ENCODE assay signal across 26 cellular contexts in the genomic region with DNA sequence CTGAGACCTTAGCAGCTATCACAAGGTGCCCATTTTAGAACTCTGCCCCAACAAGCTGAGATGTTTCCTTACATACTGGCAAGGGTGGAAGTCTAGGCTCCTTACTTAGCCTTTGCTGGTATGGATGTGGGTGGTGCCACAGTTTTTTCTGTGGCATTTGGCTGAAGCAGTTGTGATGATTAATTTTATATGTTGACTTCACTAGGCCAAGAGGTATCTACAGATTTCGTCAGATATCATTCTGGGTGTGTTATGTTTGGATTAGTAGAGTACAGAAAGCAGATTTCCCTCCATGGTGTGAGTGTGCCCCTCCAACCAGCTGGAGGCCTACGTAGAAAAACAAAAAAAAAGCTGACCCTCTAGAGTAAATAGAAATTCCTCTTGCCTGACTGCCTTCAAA.
DNase-seq lines count a peak whose midpoint lies in the region; ATAC-seq, FAIRE-seq and TF ChIP-seq lines count a peak whose summit lies in the region.
"Had no signal": no experiment of that assay in that cellular context is flagged by ENCODE, and none has a peak within 500 bp of the region (broad histone marks: within the 10 kb centered on the region; RNA-seq: fewer than 3 reads in every experiment).

No MANE protein-coding gene starts in this region.

- H3K4me1 ChIP-seq in fibroblast of lung (ENCODE audit: control insufficient read depth, extremely low read depth, insufficient read depth, low read length) (no peaks in the 10 kb centered on the region), Caco-2 (peaks cover 11% of the 10 kb centered on the region; the same call in 1 of the 2 replicates)
- H3K4me1 ChIP-seq: BLaER1, colonic mucosa, right atrium auricular region had no signal

- peak; percentile 47 for DNase-seq in HS-27A (ENCODE audit: low read depth)
- DNase-seq in T1000 (lab: John Stamatoyannopoulos, UW), result peak; percentile 13
- DNase-seq in fibroblast of lung (ENCODE audit: low read depth in 2 of 2), result peak; percentile 40 to 62
- no peak for DNase-seq in progenitor cell of endocrine pancreas (ENCODE audit: low spot score, unreplicated experiment)
- DNase-seq in stimulated activated CD4-positive, alpha-beta T cell treated with anti-CD3 and anti-CD28 coated beads, Interleukin-15, amount 100 ng/mL, for 24 hours, result no peak
- no peak for DNase-seq in Right ventricle myocardium superior
- DNase-seq in Caco-2, result no peak
- DNase-seq in RCC 7860 (ENCODE audit: low spot score), result no peak
- DNase-seq: activated CD4-positive, alpha-beta memory T cell treated with anti-CD3 and anti-CD28 coated beads, Interleukin-2, amount 10 ng/mL, durations not matched to agents 7 days and 5 days; colonic mucosa; DMS79; effector memory CD8-positive, alpha-beta T cell; glutamatergic neuron; Kasumi-1; naive B cell; NCI-H1048; NCI-H187 treated with DMSO at 0.1 percent for 48 hours; NCI-H2227 treated with DMSO at 0.1 percent for 48 hours; NCI-H748 treated with DMSO at 0.1 percent for 48 hours; SHP77 treated with DMSO at 0.1 percent for 48 hours; stimulated activated naive CD4-positive, alpha-beta T cell treated with Interleukin-2 at 50 U/mL for 16 hours had no signal

- peak overlapping the region; percentile 15 for H3K4me3 Mint-ChIP-seq in progenitor cell of endocrine pancreas (ENCODE audit: low read depth)
- H3K4me3 Mint-ChIP-seq in Caco-2 (ENCODE audit: unreplicated experiment), result no peak overlapping the region
- H3K4me3 Mint-ChIP-seq: activated CD4-positive, alpha-beta memory T cell treated with anti-CD3 and anti-CD28 coated beads, Interleukin-2, amount 10 ng/mL, durations not matched to agents 7 days and 5 days; brain; effector memory CD8-positive, alpha-beta T cell; GM23338; naive B cell had no signal

- H3K79me2 ChIP-seq in fibroblast of lung (ENCODE audit: control insufficient read depth, insufficient read depth, low read length), result no peaks in the 10 kb centered on the region

- intact Hi-C loops in Right ventricle myocardium superior (cut with DNase I), result no loop called here
- intact Hi-C loops in Caco-2 (cut with micrococcal nuclease; ENCODE audit: unreplicated experiment), result no loop called here

- H3K27ac Mint-ChIP-seq in progenitor cell of endocrine pancreas (peak overlapping the region; percentile 65), Caco-2 (ENCODE audit: unreplicated experiment) (no peak overlapping the region)
- H3K27ac Mint-ChIP-seq: activated CD4-positive, alpha-beta memory T cell treated with anti-CD3 and anti-CD28 coated beads, Interleukin-2, amount 10 ng/mL, durations not matched to agents 7 days and 5 days; brain; effector memory CD8-positive, alpha-beta T cell; GM23338; naive B cell had no signal

- CTCF ChIA-PET in Caco-2 (lab: Charles Lee), result no interaction called here

- H3K4me1 Mint-ChIP-seq in progenitor cell of endocrine pancreas (ENCODE audit: low read depth) (peaks cover 35% of the 10 kb centered on the region), Caco-2 (ENCODE audit: low read depth, unreplicated experiment) (peaks cover 9% of the 10 kb centered on the region)
- H3K4me1 Mint-ChIP-seq: activated CD4-positive, alpha-beta memory T cell treated with anti-CD3 and anti-CD28 coated beads, Interleukin-2, amount 10 ng/mL, durations not matched to agents 7 days and 5 days; naive B cell had no signal

- H3K36me3 Mint-ChIP-seq in progenitor cell of endocrine pancreas (ENCODE audit: insufficient read depth) (no peaks in the 10 kb centered on the region), Caco-2 (ENCODE audit: insufficient read depth, unreplicated experiment) (no peaks in the 10 kb centered on the region)
- H3K36me3 Mint-ChIP-seq: brain, naive B cell had no signal

- no TSS peak for BruUV-seq in Caco-2 (replicated peaks; lab: Mats Ljungman, UMichigan)

- H3K4me3 ChIP-seq in fibroblast of lung (replicated peaks in 1 of 4; ENCODE audit: control extremely low read depth in 1 of 4, insufficient read depth in 1 of 4, low read depth in 3 of 4, low read length in 4 of 4) (no peak overlapping the region), Caco-2 (ENCODE audit: low read depth, low read length) (no peak overlapping the region)
- H3K4me3 ChIP-seq: BLaER1, colonic mucosa, GM23338, right atrium auricular region, thoracic aorta had no signal

- no peak overlapping the region for H2AFZ ChIP-seq in fibroblast of lung (ENCODE audit: low read length)
- H2AFZ ChIP-seq: GM23338 had no signal

- H3K27me3 Mint-ChIP-seq in progenitor cell of endocrine pancreas, result no peaks in the 10 kb centered on the region
- H3K27me3 Mint-ChIP-seq in Caco-2 (ENCODE audit: insufficient read depth, unreplicated experiment), result peaks cover 3% of the 10 kb centered on the region
- H3K27me3 Mint-ChIP-seq: activated CD4-positive, alpha-beta memory T cell treated with anti-CD3 and anti-CD28 coated beads, Interleukin-2, amount 10 ng/mL, durations not matched to agents 7 days and 5 days; brain; effector memory CD8-positive, alpha-beta T cell had no signal

- H3K27me3 ChIP-seq in fibroblast of lung (ENCODE audit: control insufficient read depth, insufficient read depth, low read length), result no peaks in the 10 kb centered on the region
- H3K27me3 ChIP-seq in Caco-2 (replicated peaks; ENCODE audit: control insufficient read depth, insufficient read depth, low read length), result no peaks in the 10 kb centered on the region
- H3K27me3 ChIP-seq: BLaER1, colonic mucosa, right atrium auricular region had no signal

- no peak for ATAC-seq in Right ventricle myocardium superior (ENCODE audit: poor library complexity)
- ATAC-seq: effector memory CD8-positive, alpha-beta T cell; GM23338 had no signal

- H4K20me1 ChIP-seq in fibroblast of lung (ENCODE audit: control insufficient read depth, extremely low read depth, insufficient read depth, low read length), result no peaks in the 10 kb centered on the region
- H4K20me1 ChIP-seq: BLaER1 had no signal

- H3K36me3 ChIP-seq in fibroblast of lung (ENCODE audit: control insufficient read depth, insufficient read depth, low read length) (no peaks in the 10 kb centered on the region), Caco-2 (ENCODE audit: control insufficient read depth, insufficient read depth, low read length) (no peaks in the 10 kb centered on the region)
- H3K36me3 ChIP-seq: BLaER1, colonic mucosa, right atrium auricular region, thoracic aorta had no signal

- POLR2A ChIA-PET in Caco-2 (lab: Charles Lee), result no interaction called here

- no peak overlapping the region for H3K4me2 ChIP-seq in fibroblast of lung (ENCODE audit: extremely low read depth, insufficient read depth, low read length)
- H3K4me2 ChIP-seq: BLaER1, GM23338 had no signal

- TF ChIP-seq CTCF in fibroblast of lung (conservative IDR thresholded peaks at IDR 0.05 in 1 of 2, IDR thresholded peaks at IDR 0.05 in 1 of 2; ENCODE audit: low read depth in 1 of 2, low read length in 2 of 2), result no peak
- no peak for TF ChIP-seq CTCF in progenitor cell of endocrine pancreas (IDR thresholded peaks at IDR 0.05; ENCODE audit: unreplicated experiment)
- TF ChIP-seq CTCF in Caco-2 (IDR thresholded peaks at IDR 0.05; ENCODE audit: insufficient read depth in 1 of 2, low read depth in 1 of 2, low read length in 1 of 2, severe bottlenecking in 1 of 2, unreplicated experiment in 1 of 2), result no peak

- no peak overlapping the region for H3K9ac ChIP-seq in fibroblast of lung (ENCODE audit: insufficient read depth, low read length)
- H3K9ac ChIP-seq: BLaER1 had no signal

- H3K27ac ChIP-seq in fibroblast of lung (ENCODE audit: insufficient read depth, low read length), result no peak overlapping the region
- H3K27ac ChIP-seq: BLaER1, colonic mucosa, right atrium auricular region, thoracic aorta had no signal

- FAIRE-seq in RCC 7860 (lab: Jason Lieb, UNC), result no peak

- H3K9me3 ChIP-seq in fibroblast of lung (ENCODE audit: control insufficient read depth, insufficient read depth, low read depth, low read length) (no peaks in the 10 kb centered on the region), Caco-2 (no peaks in the 10 kb centered on the region)
- H3K9me3 ChIP-seq: BLaER1, colonic mucosa, right atrium auricular region, thoracic aorta had no signal

- no peaks in the 10 kb centered on the region for H3K9me3 Mint-ChIP-seq in progenitor cell of endocrine pancreas (ENCODE audit: low read depth)
- peaks cover 9% of the 10 kb centered on the region for H3K9me3 Mint-ChIP-seq in Caco-2 (ENCODE audit: unreplicated experiment)
- H3K9me3 Mint-ChIP-seq: activated CD4-positive, alpha-beta memory T cell treated with anti-CD3 and anti-CD28 coated beads, Interleukin-2, amount 10 ng/mL, durations not matched to agents 7 days and 5 days; brain; effector memory CD8-positive, alpha-beta T cell; GM23338 had no signal

Comparison
In these comparisons a context has a peak if more than half of its experiments do, and no peak if none do; other contexts are left out.
1. DNase-seq: peak in HS-27A (single experiment), T1000 (single experiment) and fibroblast of lung (2 of 2); none in progenitor cell of endocrine pancreas (single experiment), stimulated activated CD4-positive, alpha-beta T cell treated with anti-CD3 and anti-CD28 coated beads, Interleukin-15, amount 100 ng/mL, for 24 hours (single experiment), Right ventricle myocardium superior (single experiment), Caco-2 (0 of 2) and RCC 7860 (single experiment).